In the genomic region with DNA sequence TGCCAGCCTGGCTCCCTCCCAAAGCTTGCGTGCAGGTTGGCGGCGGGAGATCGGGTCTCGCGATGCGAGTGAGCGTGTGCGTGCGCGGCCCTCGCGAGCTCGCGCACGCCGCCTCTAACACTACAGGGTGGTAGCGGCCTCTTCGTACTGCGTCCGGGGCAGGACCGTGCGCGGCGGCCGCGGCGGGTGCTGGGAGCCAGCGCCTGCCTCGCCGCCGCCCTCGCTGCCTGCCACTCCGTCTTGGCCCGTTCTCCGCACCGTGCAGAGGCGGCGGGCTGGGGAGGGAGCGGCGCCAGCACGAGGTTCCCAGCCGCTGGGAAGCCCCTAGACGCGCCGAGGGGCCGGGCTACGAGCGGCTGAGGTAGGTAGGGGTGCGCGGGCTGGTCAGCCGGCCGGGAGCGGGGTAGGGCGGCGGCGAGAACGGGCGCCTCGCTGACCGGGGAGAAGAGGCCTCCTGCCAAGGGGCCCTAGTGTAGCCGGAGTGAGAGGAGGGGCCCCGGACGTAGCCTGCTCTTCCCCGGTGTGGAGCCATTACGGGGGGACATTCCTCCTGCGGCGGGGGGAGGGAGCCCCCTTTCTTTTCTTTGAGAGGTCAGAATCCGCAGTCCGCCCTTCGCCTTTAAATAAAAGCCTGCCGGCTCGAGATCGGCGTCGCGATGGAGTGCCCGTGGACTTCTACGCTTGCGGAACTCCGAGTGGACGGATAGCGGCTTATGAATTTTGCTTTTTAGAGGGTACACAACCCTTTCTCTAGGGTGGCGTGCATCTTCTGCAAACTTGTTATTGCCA, we compare ENCODE assay signal across 8 cellular contexts. TPM values are rescaled to one million over a fixed set of nuclear protein-coding genes. Genes with fewer than 3 reads are reported as not detected.
DNase-seq lines count a peak whose midpoint lies in the region; FAIRE-seq and TF ChIP-seq lines count a peak whose summit lies in the region.

A gene (plus strand): TSS at position 117 of the 789 bp plus-strand sequence. CDS start 8,933 bp downstream, outside the sequence.

- H3K9me3 Mint-ChIP-seq in H9 (no peaks in the 10 kb centered on the region), neural crest cell (no peaks in the 10 kb centered on the region)

- no peak within 1 kb of the TSS for H4K5ac ChIP-seq in H9 (ENCODE audit: insufficient read length, low read depth, low read length)

- H3K27me3 Mint-ChIP-seq in H9 (ENCODE audit: low read depth) = no peaks in the 10 kb centered on the region
- H3K27me3 Mint-ChIP-seq in neural crest cell (ENCODE audit: low read depth) = no peaks in the 10 kb centered on the region

- H2AK5ac ChIP-seq in H9 (ENCODE audit: insufficient read length, low read length) = no peak within 1 kb of the TSS

- H3K4me2 ChIP-seq in H9 (ENCODE audit: insufficient read depth, insufficient read length, low read length) = peak within 1 kb of the TSS; percentile 87

- H3K4me3 Mint-ChIP-seq in H9 (peak within 1 kb of the TSS; percentile 83 to 88), neural crest cell (peak within 1 kb of the TSS; percentile 96)

- no peak within 1 kb of the TSS for H2BK120ac ChIP-seq in H9 (ENCODE audit: low read depth, low read length, poor library complexity, severe bottlenecking)

- H3K27me3 ChIP-seq in H9 (ENCODE audit: insufficient read depth, low read length) = no peaks in the 10 kb centered on the region
- H3K27me3 ChIP-seq in MG63 = no peaks in the 10 kb centered on the region
- no peaks in the 10 kb centered on the region for H3K27me3 ChIP-seq in SJCRH30
- no peaks in the 10 kb centered on the region for H3K27me3 ChIP-seq in stomach

- H3K9me3 ChIP-seq in H9 (ENCODE audit: control insufficient read depth, low read depth, low read length) (no peaks in the 10 kb centered on the region), MG63 (no peaks in the 10 kb centered on the region), SJCRH30 (replicated peaks) (no peaks in the 10 kb centered on the region), stomach (no peaks in the 10 kb centered on the region)

- WGBS in H9 (ENCODE audit: extremely low coverage, insufficient read length, low lambda C conversion rate) = no CpG with 5 or more reads among the region's 84 CpGs
- 0 to 1% (median 0%) methylated on average over 49 to 84 of the region's 84 CpGs for WGBS in stomach, 5 donors

- intact Hi-C loops in stomach (cut with DNase I; ENCODE audit: low total_unique reads) = loop anchor here (10.0 kb wide), 1 partner anchor 59 kb away; a partner anchor contains a TSS

- no peak within 1 kb of the TSS for H2BK12ac ChIP-seq in H9 (ENCODE audit: insufficient read length, low read depth, low read length)

- no peak within 1 kb of the TSS for H3K56ac ChIP-seq in H9 (ENCODE audit: insufficient read length, low read depth, low read length)

- no peaks in the 10 kb centered on the region for H3K79me2 ChIP-seq in H9 (ENCODE audit: insufficient read depth, low read length)

- no peaks in the 10 kb centered on the region for H3K23me2 ChIP-seq in H9 (ENCODE audit: insufficient read length, low read depth, low read length, poor library complexity, severe bottlenecking)

- H2BK15ac ChIP-seq in H9 (ENCODE audit: low read depth, low read length) = no peak within 1 kb of the TSS

- H2AFZ ChIP-seq in H9 (ENCODE audit: low read length) = peak within 1 kb of the TSS; percentile 7

- H3K18ac ChIP-seq in H9 (ENCODE audit: insufficient read length, low read depth, low read length) = peak within 1 kb of the TSS; percentile 44

- H3T11ph ChIP-seq in H9 (ENCODE audit: low read length) = no peak within 1 kb of the TSS

- FAIRE-seq in G401.6 (lab: Jason Lieb, UNC) = peak; percentile 42

- H2BK5ac ChIP-seq in H9 (ENCODE audit: insufficient read length, low read length) = no peak within 1 kb of the TSS

- DNase-seq in H9 = peak; percentile 85
- peak; percentile 98 for DNase-seq in MG63
- DNase-seq in SJCRH30 = peak; percentile 95 to 96
- peak; percentile 84 for DNase-seq in activated gamma-delta T cell treated with anti-CD3 and anti-CD28 coated beads, Interleukin-2, amount 50 U/mL, for 16 hours (ENCODE audit: low read depth)
- peak; percentile 98 to 99 for DNase-seq in foreskin fibroblast
- peak; percentile 78 for DNase-seq in neural crest cell (ENCODE audit: low read depth, low spot score)
- DNase-seq in stomach = peak; percentile 97

- no peak within 1 kb of the TSS for H4K91ac ChIP-seq in H9 (ENCODE audit: insufficient read length, low read depth, low read length)

- TF ChIP-seq EP300 in stomach (IDR thresholded peaks at IDR 0.05) = no peak

- TF ChIP-seq CTCF in H9 (conservative IDR thresholded peaks at IDR 0.05) (no peak), foreskin fibroblast (IDR thresholded peaks at IDR 0.05; ENCODE audit: low read depth, low read length) (no peak), neural crest cell (conservative IDR thresholded peaks at IDR 0.05) (no peak), stomach (IDR thresholded peaks at IDR 0.05) (no peak)

- peak within 1 kb of the TSS; percentile 80 for H3K9ac ChIP-seq in H9 (ENCODE audit: extremely low read depth, insufficient read length, low read length)

- H3K36me3 Mint-ChIP-seq in H9 (ENCODE audit: insufficient read depth in 1 of 3, low read depth in 3 of 3) = peaks cover 0 to 20% (median 8%) of the 10 kb centered on the region in 3 experiments; a peak in 3 of 7 replicates
- H3K36me3 Mint-ChIP-seq in neural crest cell (ENCODE audit: low read depth) = peaks cover 10% of the 10 kb centered on the region

- no peaks in the 10 kb centered on the region for H3K79me1 ChIP-seq in H9 (ENCODE audit: insufficient read depth, low read depth, low read length, poor library complexity, severe bottlenecking)

- no peaks in the 10 kb centered on the region for H3K4me1 ChIP-seq in H9 (ENCODE audit: insufficient read depth, low read length)
- H3K4me1 ChIP-seq in SJCRH30 = peaks cover 6% of the 10 kb centered on the region
- H3K4me1 ChIP-seq in stomach = peaks cover 43 to 56% (median 52%) of the 10 kb centered on the region in 4 donors

- H3K27ac ChIP-seq in H9 (ENCODE audit: insufficient read length, low read depth, low read length) (no peak within 1 kb of the TSS), SJCRH30 (peak within 1 kb of the TSS; percentile 85), stomach (peak within 1 kb of the TSS; percentile 94 to 98 (median 96))

- peak within 1 kb of the TSS; percentile 63 to 96 (median 94) for H3K27ac Mint-ChIP-seq in H9
- peak within 1 kb of the TSS; percentile 98 for H3K27ac Mint-ChIP-seq in neural crest cell (ENCODE audit: unreplicated experiment)

- no peak within 1 kb of the TSS for H3K23ac ChIP-seq in H9 (ENCODE audit: insufficient read length, low read depth, low read length)

- TF ChIP-seq POLR2A in stomach (IDR thresholded peaks at IDR 0.05) = peak in 2 of 4 donors; percentile 51 to 88

- peak within 1 kb of the TSS; percentile 54 for H3K14ac ChIP-seq in H9 (ENCODE audit: insufficient read depth, low read length)

- no peak within 1 kb of the TSS for H3K4ac ChIP-seq in H9 (ENCODE audit: low read depth, low read length)

- peaks cover 15 to 18% of the 10 kb centered on the region in 2 experiments for H3K4me1 Mint-ChIP-seq in H9
- H3K4me1 Mint-ChIP-seq in neural crest cell = peaks cover 22% of the 10 kb centered on the region

- H4K20me1 ChIP-seq in H9 (ENCODE audit: control insufficient read depth, insufficient read depth, insufficient read length) = no peaks in the 10 kb centered on the region

- no peak within 1 kb of the TSS for H2BK20ac ChIP-seq in H9 (ENCODE audit: low read depth, low read length, poor library complexity, severe bottlenecking)

- H4K8ac ChIP-seq in H9 (replicated peaks; ENCODE audit: insufficient read length, low read depth, low read length) = no peak within 1 kb of the TSS

- H3K4me3 ChIP-seq in MG63 (peak within 1 kb of the TSS; percentile 89), SJCRH30 (peak within 1 kb of the TSS; percentile 87), foreskin fibroblast (ENCODE audit: low read depth in 1 of 2, low read length in 2 of 2) (peak within 1 kb of the TSS; percentile 70 to 93), stomach (peak within 1 kb of the TSS; percentile 79 to 95 (median 91))

- peaks cover 55% of the 10 kb centered on the region for H3K36me3 ChIP-seq in MG63
- peaks cover 22% of the 10 kb centered on the region for H3K36me3 ChIP-seq in SJCRH30
- H3K36me3 ChIP-seq in stomach = peaks cover 5 to 17% (median 16%) of the 10 kb centered on the region in 4 donors

RNA-seq across cellular contexts. Expression of the gene that starts here (rescaled TPM):
- total RNA-seq in H9 (2021) (22.5 and 22.6 TPM in 2 replicates), neural crest cell (57.4 and 61.9 TPM in 2 replicates), stomach (10 to 100 TPM; 28.6 to 54.9 (median 43.9) TPM)
- 26.2 and 37.6 TPM in 2 replicates for total RNA-seq in MG63 (2014; rRNA removed; shearing (Covaris generic); ENCODE audit: low replicate concordance)
- total RNA-seq in SJCRH30 (2014; rRNA removed; shearing (Covaris generic)) = 50.9 and 62.9 TPM in 2 replicates
- 10 to 100 TPM; 16.0 to 17.1 (median 16.5) TPM for polyA plus RNA-seq in stomach
